18 cellular contexts compared by ENCODE assay signal in the genomic region with DNA sequence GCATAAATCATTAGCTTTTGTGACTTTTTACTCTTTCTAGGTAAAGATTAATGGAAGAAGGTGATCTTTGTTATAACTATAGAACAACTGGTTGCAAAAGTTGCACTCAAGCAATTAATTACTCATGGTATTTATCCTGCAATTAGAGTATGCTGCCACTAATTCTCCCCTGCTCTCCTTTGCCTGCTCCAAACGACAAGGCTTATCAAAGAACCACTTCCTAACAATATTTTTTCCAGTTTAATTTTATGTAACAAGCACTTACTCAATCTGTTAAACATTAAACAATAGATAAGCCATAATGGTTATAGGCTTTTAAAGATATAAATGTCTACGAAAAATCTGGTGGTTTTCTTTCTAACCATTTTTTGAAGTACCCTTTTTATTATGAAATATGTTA.
DNase-seq lines count a peak whose midpoint lies in the region; ATAC-seq, FAIRE-seq and TF ChIP-seq lines count a peak whose summit lies in the region.
"Had no signal": no experiment of that assay in that cellular context is flagged by ENCODE, and none has a peak within 500 bp of the region (broad histone marks: within the 10 kb centered on the region; RNA-seq: fewer than 3 reads in every experiment).

No MANE protein-coding gene starts in this region.

- intact Hi-C loops in left lung (cut with DNase I) = no loop called here

- POLR2A ChIA-PET in A549 (lab: Yijun Ruan, JAX) = no interaction called here

- no peaks in the 10 kb centered on the region for H3K36me3 ChIP-seq in left lung
- H3K36me3 ChIP-seq in small intestine (ENCODE audit: control insufficient read depth in 2 of 2, insufficient read depth in 2 of 2, low read length in 2 of 2) = no peaks in the 10 kb centered on the region
- H3K36me3 ChIP-seq: BLaER1 treated with 17β-estradiol and CSF1 and Interleukin-3, amounts not matched to agents 10 nM and 100 nM; HAP-1 had no signal

- H3K27ac ChIP-seq in A549 = no peak overlapping the region
- H3K27ac ChIP-seq in left lung = no peak overlapping the region
- H3K27ac ChIP-seq in small intestine (ENCODE audit: low read depth in 1 of 2, low read length in 1 of 2) = peak overlapping the region in 1 of 2 donors; percentile 45
- H3K27ac ChIP-seq: BLaER1 treated with 17β-estradiol and CSF1 and Interleukin-3, amounts not matched to agents 10 nM and 100 nM; GM23248 had no signal

- no peaks in the 10 kb centered on the region for H3K9me3 ChIP-seq in A549
- no peaks in the 10 kb centered on the region for H3K9me3 ChIP-seq in left lung
- no peaks in the 10 kb centered on the region for H3K9me3 ChIP-seq in small intestine (ENCODE audit: control insufficient read depth, low read depth)
- H3K9me3 ChIP-seq: HAP-1 had no signal

- TF ChIP-seq CTCF in A549 (IDR thresholded peaks at IDR 0.05) (no peak), left lung (IDR thresholded peaks at IDR 0.05) (no peak)

- no peak for DNase-seq in A549 (ENCODE audit: low read depth in 1 of 2, low spot score in 1 of 2)
- no peak for DNase-seq in left lung
- peak; percentile 89 for DNase-seq in small intestine
- DNase-seq in GM19240 (ENCODE audit: insufficient read length, low spot score) = no peak
- DNase-seq in C1 segment of cervical spinal cord (lab: John Stamatoyannopoulos, UW) = no peak
- DNase-seq in NCI-H1092 (lab: John Stamatoyannopoulos, UW) = no peak
- DNase-seq: 8988T; CD4-positive, CD25-positive, alpha-beta regulatory T cell; CD8-positive, alpha-beta memory T cell; COR-L47; DMS 273 treated with DMSO at 0.1 percent for 48 hours; DND-41; EL; GM23248 had no signal

- H3K4me1 ChIP-seq in A549 = peaks cover 7% of the 10 kb centered on the region
- no peaks in the 10 kb centered on the region for H3K4me1 ChIP-seq in left lung
- peaks cover 0 to 2% of the 10 kb centered on the region in 2 donors for H3K4me1 ChIP-seq in small intestine (ENCODE audit: control insufficient read depth in 2 of 2, insufficient read depth in 1 of 2, low read depth in 1 of 2, low read length in 1 of 2)
- H3K4me1 ChIP-seq: BLaER1 treated with 17β-estradiol and CSF1 and Interleukin-3, amounts not matched to agents 10 nM and 100 nM had no signal

- WGBS in A549 (ENCODE audit: missing lambda C conversion rate) = 19% methylated on average over 2 of the region's 2 CpGs
- 5 to 40% (median 17%) methylated on average over 2 of the region's 2 CpGs for WGBS in small intestine, 3 donors

- CTCF ChIA-PET in A549 (lab: Yijun Ruan, JAX) = no interaction called here

- ATAC-seq in A549 (no peak), left lung (peak; percentile 33)
- ATAC-seq: GM12878 had no signal

- peak overlapping the region; percentile 19; the same call in 1 of the 3 replicates for H3K4me2 ChIP-seq in A549
- H3K4me2 ChIP-seq: BLaER1 treated with 17β-estradiol and CSF1 and Interleukin-3, amounts not matched to agents 10 nM and 100 nM had no signal

- TF ChIP-seq EP300 in A549 (IDR thresholded peaks at IDR 0.05) = no peak

- FAIRE-seq in A549 (lab: Jason Lieb, UNC) (peak; percentile 54), islet of Langerhans (lab: Jason Lieb, UNC) (peak; percentile 74), small intestine (lab: Jason Lieb, UNC) (peak; percentile 97)
- FAIRE-seq: GM12878 had no signal

- TF ChIP-seq RAD21 in A549 (conservative IDR thresholded peaks at IDR 0.05 in 1 of 2, IDR thresholded peaks at IDR 0.05 in 1 of 2) = no peak

- H3K27me3 ChIP-seq in left lung (no peaks in the 10 kb centered on the region), small intestine (ENCODE audit: control insufficient read depth in 2 of 2, insufficient read depth in 2 of 2, low read length in 2 of 2) (no peaks in the 10 kb centered on the region)
- H3K27me3 ChIP-seq: BLaER1 treated with 17β-estradiol and CSF1 and Interleukin-3, amounts not matched to agents 10 nM and 100 nM had no signal

- H3K4me3 ChIP-seq in A549 (no peak overlapping the region), left lung (no peak overlapping the region), small intestine (ENCODE audit: low read depth in 1 of 2, low read length in 2 of 2) (no peak overlapping the region)
- H3K4me3 ChIP-seq: BLaER1 treated with 17β-estradiol and CSF1 and Interleukin-3, amounts not matched to agents 10 nM and 100 nM; GM12878; GM23248; HAP-1 had no signal

- TF ChIP-seq POLR2A in A549 (IDR thresholded peaks at IDR 0.05; ENCODE audit: low read length) = no peak

TF ChIP-seq in A549, 52 proteins besides CTCF, POLR2A, EP300 and RAD21:
- TF ChIP-seq JUN (IDR thresholded peaks at IDR 0.05) (no peak), MAZ (IDR thresholded peaks at IDR 0.05; ENCODE audit: borderline replicate concordance, low read depth, low read length) (no peak), NR3C1 (IDR thresholded peaks at IDR 0.05) (no peak), NFE2L2 (conservative IDR thresholded peaks at IDR 0.05; ENCODE audit: low read length) (no peak), ESRRA (IDR thresholded peaks at IDR 0.05; ENCODE audit: borderline replicate concordance, low read length) (no peak), TFCP2L1 (CRISPR knock-in tag; IDR thresholded peaks at IDR 0.05) (no peak), NPAS2 (CRISPR knock-in tag; IDR thresholded peaks at IDR 0.05; ENCODE audit: borderline replicate concordance) (no peak), CBX8 (IDR thresholded peaks at IDR 0.05) (no peak), BHLHE40 (IDR thresholded peaks at IDR 0.05; ENCODE audit: low read depth, low read length) (no peak), FOSB (CRISPR knock-in tag; IDR thresholded peaks at IDR 0.05) (no peak), CBX2 (IDR thresholded peaks at IDR 0.05; ENCODE audit: borderline replicate concordance, low read depth) (no peak), TP53 (CRISPR knock-in tag; IDR thresholded peaks at IDR 0.05) (no peak), FOSL2 (IDR thresholded peaks at IDR 0.05) (no peak), FOSL2 (CRISPR knock-in tag; IDR thresholded peaks at IDR 0.05) (no peak), POLR2AphosphoS2 (conservative IDR thresholded peaks at IDR 0.05; ENCODE audit: low read length) (no peak), SREBF2 (IDR thresholded peaks at IDR 0.05) (no peak), JUNB (IDR thresholded peaks at IDR 0.05) (no peak), RNF2 (IDR thresholded peaks at IDR 0.05; ENCODE audit: borderline replicate concordance, low read depth) (no peak)
TF ChIP-seq in A549: peak in this region for 0.
